ENCODE assay signal across 15 cellular contexts in the genomic region with DNA sequence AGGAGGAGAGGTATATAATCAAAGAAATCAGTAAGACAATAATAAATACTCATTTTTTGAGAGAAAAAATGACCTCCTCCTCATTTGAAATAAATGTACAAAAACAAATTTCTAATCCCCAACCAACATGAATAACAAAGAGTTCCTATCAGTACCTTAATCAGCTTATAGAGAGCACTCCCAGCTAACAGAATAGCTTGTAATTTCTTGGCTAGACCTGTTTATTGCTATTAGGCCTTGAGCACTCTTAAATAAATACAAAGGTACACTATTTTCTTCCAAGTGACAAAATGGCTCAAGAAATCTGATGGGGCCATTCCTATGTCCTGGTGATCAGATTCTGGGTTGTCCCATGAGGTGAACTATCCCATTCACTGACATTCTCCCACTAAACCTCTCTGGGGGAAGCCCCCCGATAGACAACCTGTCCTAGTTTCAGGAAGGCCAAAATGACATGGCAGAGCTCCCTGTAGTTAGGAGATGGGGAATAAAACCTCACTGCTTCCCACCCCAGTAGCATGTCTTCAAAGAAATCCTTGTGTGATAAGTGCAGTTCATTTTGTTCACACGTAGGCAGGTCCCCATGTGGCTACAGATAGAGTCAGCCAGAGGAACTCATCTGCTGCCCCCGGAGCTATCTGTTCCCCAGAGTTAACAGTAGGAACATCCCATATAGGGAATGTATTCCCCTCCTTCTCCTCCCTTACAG.
DNase-seq lines count a peak whose midpoint lies in the region; TF ChIP-seq lines count a peak whose summit lies in the region.
"Had no signal": no experiment of that assay in that cellular context is flagged by ENCODE, and none has a peak within 500 bp of the region (broad histone marks: within the 10 kb centered on the region; RNA-seq: fewer than 3 reads in every experiment).

No MANE protein-coding gene starts in this region.

- H3K9me2 ChIP-seq in Loucy (replicated peaks; ENCODE audit: low read depth, low read length): no peaks in the 10 kb centered on the region

- H3K9me3 ChIP-seq in Loucy (ENCODE audit: insufficient read depth, low read depth, low read length) (no peaks in the 10 kb centered on the region), neural progenitor cell (ENCODE audit: low read depth) (no peaks in the 10 kb centered on the region)
- H3K9me3 ChIP-seq: neutrophil, thoracic aorta had no signal

- H3K4me1 ChIP-seq in Loucy (ENCODE audit: insufficient read depth, low read length, poor library complexity, severe bottlenecking) (peaks cover 15% of the 10 kb centered on the region), neural progenitor cell (peaks cover 13% of the 10 kb centered on the region)

- peak overlapping the region in 3 of 5 experiments; percentile 93 to 98 (median 96) for H3K27ac Mint-ChIP-seq in brain
- peak overlapping the region; percentile 95 for H3K27ac Mint-ChIP-seq in osteocyte (ENCODE audit: unreplicated experiment)
- H3K27ac Mint-ChIP-seq in neural progenitor cell: no peak overlapping the region
- H3K27ac Mint-ChIP-seq: activated CD8-positive, alpha-beta T cell treated with anti-CD3 and anti-CD28 coated beads, Interleukin-2, amount 10 ng/mL, durations not matched to agents 7 days and 5 days; activated naive CD8-positive, alpha-beta T cell treated with anti-CD3 and anti-CD28 coated beads, Interleukin-2, amount 10 ng/mL, durations not matched to agents 7 days and 5 days; activated T-cell treated with anti-CD3 and anti-CD28 coated beads, Interleukin-2, amount 50 U/mL, for 72 hours; WTC11 had no signal

- no peaks in the 10 kb centered on the region for H4K20me1 ChIP-seq in Loucy (ENCODE audit: insufficient read depth, low read length, poor library complexity, severe bottlenecking)
- H4K20me1 ChIP-seq in neural progenitor cell (ENCODE audit: low read depth): no peaks in the 10 kb centered on the region

- H3K9me3 Mint-ChIP-seq in brain: no peaks in the 10 kb centered on the region
- no peaks in the 10 kb centered on the region for H3K9me3 Mint-ChIP-seq in osteocyte (ENCODE audit: unreplicated experiment)
- H3K9me3 Mint-ChIP-seq in neural progenitor cell: no peaks in the 10 kb centered on the region
- H3K9me3 Mint-ChIP-seq: activated naive CD8-positive, alpha-beta T cell treated with anti-CD3 and anti-CD28 coated beads, Interleukin-2, amount 10 ng/mL, durations not matched to agents 7 days and 5 days; activated T-cell treated with anti-CD3 and anti-CD28 coated beads, Interleukin-2, amount 50 U/mL, for 72 hours; WTC11 had no signal

- H3K36me3 ChIP-seq in Loucy (ENCODE audit: insufficient read depth, low read length) (no peaks in the 10 kb centered on the region), neural progenitor cell (no peaks in the 10 kb centered on the region)
- H3K36me3 ChIP-seq: neutrophil, thoracic aorta had no signal

- H3K27ac ChIP-seq in C4-2B (peak overlapping the region; percentile 77), neural progenitor cell (no peak overlapping the region)

- no peak overlapping the region for H3K4me2 ChIP-seq in Loucy (ENCODE audit: low read depth, low read length, poor library complexity, severe bottlenecking)
- H3K4me2 ChIP-seq in neural progenitor cell: no peak overlapping the region

- H3K27me3 ChIP-seq in Loucy (ENCODE audit: insufficient read depth, low read length, poor library complexity, severe bottlenecking) (no peaks in the 10 kb centered on the region), neural progenitor cell (no peaks in the 10 kb centered on the region)
- H3K27me3 ChIP-seq: neutrophil had no signal

- H3K36me3 Mint-ChIP-seq in brain (peaks cover 12% of the 10 kb centered on the region), osteocyte (ENCODE audit: unreplicated experiment) (peaks cover 8% of the 10 kb centered on the region), neural progenitor cell (peaks cover 5% of the 10 kb centered on the region)
- H3K36me3 Mint-ChIP-seq: activated naive CD8-positive, alpha-beta T cell treated with anti-CD3 and anti-CD28 coated beads, Interleukin-2, amount 10 ng/mL, durations not matched to agents 7 days and 5 days; WTC11 had no signal

- TF ChIP-seq CTCF in C4-2B (conservative IDR thresholded peaks at IDR 0.05) (no peak), Loucy (conservative IDR thresholded peaks at IDR 0.05; ENCODE audit: low read length) (no peak), brain (conservative IDR thresholded peaks at IDR 0.05) (no peak), osteocyte (IDR thresholded peaks at IDR 0.05) (no peak), neural progenitor cell (IDR thresholded peaks at IDR 0.05) (no peak)

- H3K4me3 ChIP-seq in Loucy (ENCODE audit: low read length, poor library complexity, severe bottlenecking): no peak overlapping the region
- no peak overlapping the region for H3K4me3 ChIP-seq in neural progenitor cell

- no peak overlapping the region for H3K9ac ChIP-seq in Loucy (ENCODE audit: low read depth, low read length, poor library complexity, severe bottlenecking)
- H3K9ac ChIP-seq in neural progenitor cell: no peak overlapping the region

- H3K27me3 Mint-ChIP-seq in brain (no peaks in the 10 kb centered on the region), osteocyte (ENCODE audit: unreplicated experiment) (no peaks in the 10 kb centered on the region), neural progenitor cell (ENCODE audit: insufficient read depth, low read depth) (no peaks in the 10 kb centered on the region)

- H3K4me1 Mint-ChIP-seq in brain (peaks cover 53% of the 10 kb centered on the region), osteocyte (ENCODE audit: unreplicated experiment) (peaks cover 38% of the 10 kb centered on the region), neural progenitor cell (peaks cover 32% of the 10 kb centered on the region)
- H3K4me1 Mint-ChIP-seq: activated naive CD8-positive, alpha-beta T cell treated with anti-CD3 and anti-CD28 coated beads, Interleukin-2, amount 10 ng/mL, durations not matched to agents 7 days and 5 days had no signal

- H3K79me2 ChIP-seq in Loucy (ENCODE audit: insufficient read depth, low read length) (no peaks in the 10 kb centered on the region), neural progenitor cell (ENCODE audit: low read depth) (no peaks in the 10 kb centered on the region)

- DNase-seq in osteocyte (ENCODE audit: extremely low spot score, unreplicated experiment): no peak
- DNase-seq in neural progenitor cell (ENCODE audit: low spot score): no peak
- no peak for DNase-seq in germinal center (ENCODE audit: low spot score)
- no peak for DNase-seq in OCI-M2 (lab: John Stamatoyannopoulos, UW; ENCODE audit: unreplicated experiment)
- DNase-seq: activated CD8-positive, alpha-beta T cell treated with anti-CD3 and anti-CD28 coated beads, Interleukin-2, amount 10 ng/mL, durations not matched to agents 7 days and 5 days; activated naive CD8-positive, alpha-beta T cell treated with anti-CD3 and anti-CD28 coated beads, Interleukin-2, amount 10 ng/mL, durations not matched to agents 7 days and 5 days; activated T-cell treated with anti-CD3 and anti-CD28 coated beads, Interleukin-2, amount 50 U/mL, for 72 hours; effector memory CD4-positive, alpha-beta T cell; GF-D8 had no signal

- peak overlapping the region; percentile 82 for H2AFZ ChIP-seq in Loucy (ENCODE audit: low read length)
- H2AFZ ChIP-seq in neural progenitor cell (replicated peaks): no peak overlapping the region

- H3K4me3 Mint-ChIP-seq in brain (no peak overlapping the region), osteocyte (ENCODE audit: unreplicated experiment) (no peak overlapping the region), neural progenitor cell (no peak overlapping the region)
- H3K4me3 Mint-ChIP-seq: activated CD8-positive, alpha-beta T cell treated with anti-CD3 and anti-CD28 coated beads, Interleukin-2, amount 10 ng/mL, durations not matched to agents 7 days and 5 days; activated naive CD8-positive, alpha-beta T cell treated with anti-CD3 and anti-CD28 coated beads, Interleukin-2, amount 10 ng/mL, durations not matched to agents 7 days and 5 days; activated T-cell treated with anti-CD3 and anti-CD28 coated beads, Interleukin-2, amount 50 U/mL, for 72 hours; WTC11 had no signal

- no peaks in the 10 kb centered on the region for H3F3A ChIP-seq in Loucy (ENCODE audit: low read depth)
- peaks cover 8% of the 10 kb centered on the region for H3F3A ChIP-seq in neural progenitor cell (ENCODE audit: low read depth)
